ENCODE assay signal across 1 cellular context in the genomic region with DNA sequence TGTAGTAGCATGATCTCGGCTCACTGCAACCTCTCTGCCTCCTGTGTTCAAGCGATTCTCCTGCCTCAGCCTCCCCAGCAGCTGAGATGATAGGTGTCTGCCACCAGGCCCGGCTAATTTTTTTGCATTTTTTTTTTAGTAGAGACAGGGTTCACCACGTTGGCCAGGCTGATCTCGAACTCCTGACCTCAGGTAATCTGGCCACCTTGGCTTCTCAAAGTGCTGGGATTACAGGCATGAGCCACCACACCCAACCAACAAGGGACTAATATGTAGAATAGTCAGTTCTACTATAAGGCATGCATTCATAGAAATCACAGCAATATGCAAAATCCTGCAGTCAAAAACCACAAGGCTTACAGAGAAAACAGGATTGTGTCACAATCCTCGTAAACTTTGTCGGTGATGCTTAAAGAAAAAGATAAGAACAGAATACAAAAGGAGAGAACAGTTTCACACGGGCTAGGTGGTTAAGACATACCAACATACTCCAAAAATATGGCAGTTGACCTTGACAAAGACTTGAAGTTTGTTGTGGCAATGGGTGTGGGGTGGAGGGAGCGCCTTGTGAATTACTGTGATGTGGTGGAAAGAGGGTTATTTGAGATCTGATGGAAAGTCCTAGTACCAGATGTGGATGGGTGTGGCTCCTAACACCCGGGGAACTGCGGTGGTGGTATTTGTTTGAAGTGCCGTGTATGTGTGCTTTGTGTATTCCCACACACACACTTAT.
A peak's percentile ranks its signal among the peaks of the same experiment; 100 is the strongest.
TF ChIP-seq lines count a peak whose summit lies in the region.

No MANE protein-coding gene starts in this region.

TF ChIP-seq in HCT116, 20 proteins besides CTCF, POLR2A, EP300 and RAD21:
- TF ChIP-seq YY1 (IDR thresholded peaks at IDR 0.05; ENCODE audit: extremely low read depth, insufficient replicate concordance, low read depth, low read length) = no peak
- peak; percentile 93 for TF ChIP-seq TCF7L2 (IDR thresholded peaks at IDR 0.05; ENCODE audit: borderline replicate concordance, extremely low read depth, insufficient read depth, insufficient read length)
